22 cellular contexts compared by ENCODE assay signal in the genomic region with DNA sequence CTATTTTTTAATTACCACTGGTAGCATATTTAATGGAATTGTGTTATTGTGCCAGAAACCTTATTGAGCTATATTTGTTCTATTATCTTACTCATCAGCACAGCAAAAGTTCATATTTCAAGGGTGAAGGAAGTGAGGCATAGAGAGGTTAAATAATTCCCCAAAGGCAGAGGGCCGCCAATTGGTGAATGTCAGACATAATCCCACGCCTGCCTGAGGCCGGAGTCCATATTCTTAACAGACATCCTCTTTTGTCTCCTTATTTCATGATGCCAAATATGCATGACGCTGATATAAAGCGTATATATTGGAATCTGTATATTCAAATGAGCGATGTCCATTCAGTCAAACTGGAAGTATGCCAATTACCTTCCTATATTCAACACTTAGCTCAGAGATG.
A peak's percentile ranks its signal among the peaks of the same experiment; 100 is the strongest.
DNase-seq lines count a peak whose midpoint lies in the region; FAIRE-seq and TF ChIP-seq lines count a peak whose summit lies in the region.
"Had no signal": no experiment of that assay in that cellular context is flagged by ENCODE, and none has a peak within 500 bp of the region (broad histone marks: within the 10 kb centered on the region; RNA-seq: fewer than 3 reads in every experiment).

No MANE protein-coding gene starts in this region.

- peak; percentile 37 for DNase-seq in DMS53 treated with DMSO at 0.1 percent for 48 hours (lab: John Stamatoyannopoulos, UW; ENCODE audit: unreplicated experiment)
- DNase-seq in HT1080 (ENCODE audit: low read depth), result peak; percentile 5
- peak; percentile 93 for DNase-seq in NCI-H69 (lab: John Stamatoyannopoulos, UW)
- DNase-seq in bronchial epithelial cell (ENCODE audit: low read depth), result peak; percentile 37
- DNase-seq in stimulated activated CD4-positive, alpha-beta T cell treated with anti-CD3 and anti-CD28 coated beads, Interleukin-4, amount 100 ng/mL, for 1 hour, result no peak
- no peak for DNase-seq in UCSD-AML1 (lab: John Stamatoyannopoulos, UW; ENCODE audit: unreplicated experiment)
- no peak for DNase-seq in hypothalamus (lab: John Stamatoyannopoulos, UW)
- DNase-seq: activated CD4-positive, alpha-beta T cell treated with anti-CD3 and anti-CD28 coated beads for 48 hours; activated naive CD8-positive, alpha-beta T cell treated with anti-CD3 and anti-CD28 coated beads, Interleukin-2, amount 50 U/mL, for 24 hours; activated T-cell treated with anti-CD3 and anti-CD28 coated beads, Interleukin-2, amount 50 U/mL, for 48 hours; C1 segment of cervical spinal cord; Caco-2; HCEC 1CT; islet precursor cell; naive B cell; NCI-H2107; NCI-H82; right lobe of liver; stimulated activated CD4-positive, alpha-beta T cell treated with anti-CD3 and anti-CD28 coated beads, Interleukin-4, amount 100 ng/mL, for 24 hours; substantia nigra had no signal

- no peak for TF ChIP-seq CTCF in bronchial epithelial cell (IDR thresholded peaks at IDR 0.05; ENCODE audit: insufficient read depth, low read length, severe bottlenecking)

- FAIRE-seq in bronchial epithelial cell (lab: Jason Lieb, UNC), result no peak
- FAIRE-seq: GM12878 had no signal

- no peaks in the 10 kb centered on the region for H3K27me3 ChIP-seq in bronchial epithelial cell (ENCODE audit: control insufficient read depth, insufficient read depth, low read length)
- H3K27me3 ChIP-seq: neutrophil, right lobe of liver had no signal

- H3K4me3 ChIP-seq in bronchial epithelial cell (ENCODE audit: low read depth, low read length), result no peak overlapping the region
- H3K4me3 ChIP-seq: GM12878, right lobe of liver had no signal

- H3K36me3 ChIP-seq in bronchial epithelial cell (ENCODE audit: control insufficient read depth, insufficient read depth, low read length), result no peaks in the 10 kb centered on the region
- H3K36me3 ChIP-seq: neutrophil, right lobe of liver had no signal

Comparison
In these comparisons a context has a peak if more than half of its experiments do, and no peak if none do; other contexts are left out.
1. DNase-seq: peak in DMS53 treated with DMSO at 0.1 percent for 48 hours (single experiment), HT1080 (single experiment), NCI-H69 (single experiment) and bronchial epithelial cell (single experiment); none in stimulated activated CD4-positive, alpha-beta T cell treated with anti-CD3 and anti-CD28 coated beads, Interleukin-4, amount 100 ng/mL, for 1 hour (single experiment), UCSD-AML1 (single experiment) and hypothalamus (0 of 51).